In the genomic region with DNA sequence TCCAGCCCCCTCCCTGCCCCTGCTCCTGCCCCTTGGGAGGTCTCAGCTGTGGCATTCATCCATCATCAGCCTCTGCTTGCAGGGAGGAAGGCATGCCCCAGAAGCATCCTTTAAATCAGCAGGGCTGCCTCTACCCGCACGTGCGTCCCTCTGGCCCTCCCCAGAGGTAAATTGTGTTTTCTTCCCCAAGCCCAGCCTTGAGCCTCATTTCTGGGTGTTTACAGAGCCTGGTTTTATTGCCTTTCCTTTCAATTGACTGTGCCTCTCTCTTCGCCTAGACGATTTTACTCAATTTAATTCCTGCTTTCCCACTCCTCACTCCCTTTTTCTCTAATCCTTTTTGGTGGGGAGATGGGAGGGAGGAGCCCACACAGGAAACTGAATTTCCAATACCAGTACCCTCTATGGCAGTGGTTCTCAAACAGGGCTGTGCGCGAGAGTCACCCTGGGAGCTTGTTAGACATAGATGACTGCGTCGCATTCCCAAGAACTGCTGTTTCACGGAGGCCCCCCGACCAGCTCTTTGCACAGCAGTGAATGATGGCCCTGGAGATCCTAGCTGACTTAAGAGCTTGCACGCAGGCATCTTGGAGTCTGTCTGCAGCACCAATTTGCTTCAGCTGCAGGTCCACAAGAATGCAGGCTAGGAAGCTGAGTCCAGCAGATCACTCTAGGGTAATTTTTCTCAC, we compare ENCODE assay signal across 17 cellular contexts. TPM values are rescaled to one million over a fixed set of nuclear protein-coding genes. Genes with fewer than 3 reads are reported as not detected.
"Had no signal": no experiment of that assay in that cellular context is flagged by ENCODE, and none has a peak within 500 bp of the region (broad histone marks: within the 10 kb centered on the region; RNA-seq: fewer than 3 reads in every experiment).

No MANE protein-coding gene starts in this region.

- FAIRE-seq: frontal cortex, TTC549 had no signal

- H3K4me1 ChIP-seq: adrenal gland, prostate gland had no signal

- H3K4me1 Mint-ChIP-seq: T-helper 17 cell had no signal

- H3K27me3 ChIP-seq: adrenal gland had no signal

- H3K27ac Mint-ChIP-seq: T-helper 17 cell had no signal

- H3K9me3 ChIP-seq: adrenal gland, prostate gland had no signal

- H3K36me3 ChIP-seq: adrenal gland, prostate gland had no signal

- H3K4me3 ChIP-seq: adrenal gland, coronary artery, lung, prostate gland had no signal

- ATAC-seq: sciatic nerve, T-helper 17 cell had no signal

- H3K27ac ChIP-seq: adrenal gland, coronary artery, prostate gland had no signal

- H3K4me3 Mint-ChIP-seq: T-helper 17 cell had no signal

- DNase-seq: activated CD4-positive, alpha-beta T cell treated with anti-CD3 and anti-CD28 coated beads, Interleukin-2, amount 50 U/mL, for 1 hour; activated naive CD4-positive, alpha-beta T cell treated with anti-CD3 and anti-CD28 coated beads, Interleukin-2, amount 50 U/mL, for 16 hours; adrenal gland; caudate nucleus; effector CD8-positive, alpha-beta T cell; hippocampal formation; stimulated activated CD4-positive, alpha-beta T cell treated with anti-CD3 and anti-CD28 coated beads, Interleukin-2, amount 100 ng/mL, for 48 hours; stimulated activated naive CD4-positive, alpha-beta T cell treated with Interleukin-2 at 50 U/mL for 16 hours; T-helper 17 cell; trophoblast cell had no signal

RNA-seq across cellular contexts. Expression of a gene that starts 44.2 kb away (rescaled TPM):
- total RNA-seq: fibroblast of lung, sciatic nerve, T-helper 17 cell had no signal
- polyA plus RNA-seq: fibroblast of lung had no signal

RNA-seq across cellular contexts. Expression of a gene that starts 57.8 kb away (rescaled TPM):
- total RNA-seq: fibroblast of lung, frontal cortex, T-helper 17 cell had no signal
- polyA plus RNA-seq: fibroblast of lung had no signal
